In the genomic region with DNA sequence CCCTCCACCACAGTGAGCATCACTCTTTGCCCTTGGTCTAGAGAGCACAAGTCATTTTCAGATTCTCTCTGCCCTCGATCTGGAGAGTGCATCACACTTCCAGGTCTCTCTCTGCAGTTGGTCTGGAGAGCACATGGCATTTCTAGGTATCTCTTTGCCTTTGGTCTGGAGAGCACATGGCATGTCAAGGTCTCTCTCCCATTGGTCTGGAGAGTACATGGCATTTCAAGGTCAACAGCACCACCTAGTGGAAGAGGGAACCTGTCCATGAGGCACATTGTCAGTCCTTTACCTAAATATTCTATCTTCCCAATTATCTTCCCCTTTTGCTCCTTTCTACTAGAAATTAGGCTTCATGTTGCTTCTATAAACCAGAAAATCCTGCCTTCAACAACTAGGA, we compare ENCODE assay signal across 8 cellular contexts.
DNase-seq lines count a peak whose midpoint lies in the region; ATAC-seq and TF ChIP-seq lines count a peak whose summit lies in the region.

No MANE protein-coding gene starts in this region.

- POLR2A ChIA-PET in T-cell (lab: Charles Lee): no interaction called here

- no peaks in the 10 kb centered on the region for H3K36me3 Mint-ChIP-seq in activated CD8-positive, alpha-beta memory T cell treated with anti-CD3 and anti-CD28 coated beads, Interleukin-2, amount 10 ng/mL, durations not matched to agents 7 days and 5 days
- no peaks in the 10 kb centered on the region for H3K36me3 Mint-ChIP-seq in T-cell

- H3K4me1 Mint-ChIP-seq in activated CD8-positive, alpha-beta memory T cell treated with anti-CD3 and anti-CD28 coated beads, Interleukin-2, amount 10 ng/mL, durations not matched to agents 7 days and 5 days: no peaks in the 10 kb centered on the region
- no peaks in the 10 kb centered on the region for H3K4me1 Mint-ChIP-seq in T-cell

- ATAC-seq in activated CD8-positive, alpha-beta memory T cell treated with anti-CD3 and anti-CD28 coated beads, Interleukin-2, amount 10 ng/mL, durations not matched to agents 7 days and 5 days: no peak
- ATAC-seq in T-cell (replicated peaks in 1 of 4): no peak

- CTCF ChIA-PET in activated CD8-positive, alpha-beta memory T cell treated with anti-CD3 and anti-CD28 coated beads, Interleukin-2, amount 10 ng/mL, durations not matched to agents 7 days and 5 days (lab: Charles Lee): no interaction called here
- CTCF ChIA-PET in T-cell (lab: Charles Lee): no interaction called here

- no peak overlapping the region for H3K4me3 Mint-ChIP-seq in activated CD8-positive, alpha-beta memory T cell treated with anti-CD3 and anti-CD28 coated beads, Interleukin-2, amount 10 ng/mL, durations not matched to agents 7 days and 5 days
- no peak overlapping the region for H3K4me3 Mint-ChIP-seq in T-cell

- no peaks in the 10 kb centered on the region for H3K27me3 Mint-ChIP-seq in activated CD8-positive, alpha-beta memory T cell treated with anti-CD3 and anti-CD28 coated beads, Interleukin-2, amount 10 ng/mL, durations not matched to agents 7 days and 5 days
- H3K27me3 Mint-ChIP-seq in T-cell: no peaks in the 10 kb centered on the region

- in situ Hi-C loops in GM23248 (cut with MboI): no loop called here

- 88 to 95% methylated on average over 1 of the region's 1 CpG for WGBS in GM23248 (ENCODE audit: low coverage in 1 of 2, low lambda C conversion rate in 2 of 2, missing lambda C conversion rate in 2 of 2), 2 experiments

- H4K20me1 ChIP-seq in GM23248 (ENCODE audit: insufficient read depth) (no peaks in the 10 kb centered on the region), neural cell (ENCODE audit: insufficient read depth) (no peaks in the 10 kb centered on the region)

- H3K27me3 ChIP-seq in GM23248 (replicated peaks; ENCODE audit: insufficient read depth): no peaks in the 10 kb centered on the region
- H3K27me3 ChIP-seq in neural cell (ENCODE audit: insufficient read depth, low read depth, low read length): no peaks in the 10 kb centered on the region

- peak; percentile 19 to 22 for DNase-seq in activated T-cell treated with anti-CD3 and anti-CD28 coated beads, Interleukin-2, amount 50 U/mL, for 48 hours
- no peak for DNase-seq in activated T-cell treated with anti-CD3 and anti-CD28 coated beads for 4 hours
- peak; percentile 68 for DNase-seq in GM23248
- DNase-seq in M059J (ENCODE audit: low read depth): peak; percentile 71
- peak; percentile 63 for DNase-seq in astrocyte of the hippocampus (ENCODE audit: low read depth, low spot score)
- DNase-seq in activated CD8-positive, alpha-beta memory T cell treated with anti-CD3 and anti-CD28 coated beads, Interleukin-2, amount 10 ng/mL, durations not matched to agents 7 days and 5 days: no peak
- DNase-seq in T-cell: no peak

- peaks cover 15% of the 10 kb centered on the region for H3F3A ChIP-seq in GM23248 (ENCODE audit: insufficient read depth)
- no peaks in the 10 kb centered on the region for H3F3A ChIP-seq in neural cell (ENCODE audit: insufficient read depth, low read length, poor library complexity, severe bottlenecking)

- peaks cover 2% of the 10 kb centered on the region for H3K9me3 Mint-ChIP-seq in activated CD8-positive, alpha-beta memory T cell treated with anti-CD3 and anti-CD28 coated beads, Interleukin-2, amount 10 ng/mL, durations not matched to agents 7 days and 5 days (ENCODE audit: low read depth)
- peaks cover 15 to 26% (median 23%) of the 10 kb centered on the region in 3 donors for H3K9me3 Mint-ChIP-seq in T-cell

- H2AFZ ChIP-seq in GM23248 (no peak overlapping the region), neural cell (ENCODE audit: low read depth, low read length) (no peak overlapping the region)

- H3K27ac ChIP-seq in GM23248 (no peak overlapping the region), neural cell (ENCODE audit: low read length) (no peak overlapping the region)

- H3K4me2 ChIP-seq in GM23248 (ENCODE audit: unreplicated experiment) (no peak overlapping the region), neural cell (ENCODE audit: low read length) (no peak overlapping the region)

- H3K9ac ChIP-seq in GM23248 (no peak overlapping the region), neural cell (ENCODE audit: low read length) (no peak overlapping the region)

- peaks cover 27% of the 10 kb centered on the region for H3K4me1 ChIP-seq in GM23248 (ENCODE audit: insufficient read depth)

- no peak overlapping the region for H3K27ac Mint-ChIP-seq in activated CD8-positive, alpha-beta memory T cell treated with anti-CD3 and anti-CD28 coated beads, Interleukin-2, amount 10 ng/mL, durations not matched to agents 7 days and 5 days
- H3K27ac Mint-ChIP-seq in T-cell: no peak overlapping the region

- peak; percentile 59 for TF ChIP-seq RAD21 in neural cell (conservative IDR thresholded peaks at IDR 0.05)

- H3K9me3 ChIP-seq in GM23248 (ENCODE audit: low read depth): no peaks in the 10 kb centered on the region
- peaks cover 3% of the 10 kb centered on the region for H3K9me3 ChIP-seq in neural cell (ENCODE audit: low read length)

- TF ChIP-seq EP300 in neural cell (conservative IDR thresholded peaks at IDR 0.05; ENCODE audit: poor library complexity, severe bottlenecking): no peak

- no peak overlapping the region for H3K4me3 ChIP-seq in GM23248
- no peak overlapping the region for H3K4me3 ChIP-seq in neural cell (ENCODE audit: low read length)

- H3K36me3 ChIP-seq in GM23248 (ENCODE audit: low read depth): no peaks in the 10 kb centered on the region
- H3K36me3 ChIP-seq in neural cell (ENCODE audit: insufficient read depth, low read length): no peaks in the 10 kb centered on the region

- H3K79me2 ChIP-seq in GM23248 (ENCODE audit: insufficient read depth): no peaks in the 10 kb centered on the region
- H3K79me2 ChIP-seq in neural cell (replicated peaks; ENCODE audit: insufficient read depth, low read length): no peaks in the 10 kb centered on the region

- H3K9me2 ChIP-seq in GM23248 (ENCODE audit: insufficient read depth): no peaks in the 10 kb centered on the region
- no peaks in the 10 kb centered on the region for H3K9me2 ChIP-seq in neural cell (ENCODE audit: insufficient read depth, low read length)

- peak; percentile 43 for TF ChIP-seq CTCF in neural cell (IDR thresholded peaks at IDR 0.05; ENCODE audit: poor library complexity, severe bottlenecking)

TF ChIP-seq in neural cell, 6 proteins besides CTCF, POLR2A, EP300 and RAD21:
- TF ChIP-seq SMC3 (conservative IDR thresholded peaks at IDR 0.05; ENCODE audit: poor library complexity) (peak; percentile 50), MXI1 (conservative IDR thresholded peaks at IDR 0.05; ENCODE audit: poor library complexity, severe bottlenecking) (no peak)

Comparison
In these comparisons a context has a peak if more than half of its experiments do, and no peak if none do; other contexts are left out.
1. DNase-seq: peak in activated T-cell treated with anti-CD3 and anti-CD28 coated beads, Interleukin-2, amount 50 U/mL, for 48 hours (2 of 2), GM23248 (single experiment), M059J (single experiment) and astrocyte of the hippocampus (single experiment); none in activated T-cell treated with anti-CD3 and anti-CD28 coated beads for 4 hours (single experiment), activated CD8-positive, alpha-beta memory T cell treated with anti-CD3 and anti-CD28 coated beads, Interleukin-2, amount 10 ng/mL, durations not matched to agents 7 days and 5 days (single experiment) and T-cell (0 of 34).